ENCODE assay signal across 14 cellular contexts in the genomic region with DNA sequence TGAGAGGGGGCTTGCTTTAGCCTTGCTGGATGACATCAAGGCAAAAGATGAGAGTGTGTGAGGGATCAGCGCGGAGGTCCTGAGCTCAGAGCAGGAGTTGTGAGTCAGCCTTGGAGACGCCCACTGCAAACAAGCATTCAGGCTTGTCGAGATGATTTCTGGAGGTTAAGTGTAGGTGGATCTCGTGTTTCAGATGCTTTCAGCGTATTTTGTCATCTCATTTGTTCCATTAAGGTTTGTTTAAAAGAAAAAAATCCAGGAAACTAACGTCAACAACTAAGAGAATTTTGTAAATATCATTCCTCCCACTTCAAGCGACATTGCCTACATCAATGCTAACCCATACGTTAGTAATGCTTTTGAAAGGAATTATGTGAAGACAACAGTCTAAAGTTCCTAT.
DNase-seq lines count a peak whose midpoint lies in the region; ATAC-seq and TF ChIP-seq lines count a peak whose summit lies in the region.
"Had no signal": no experiment of that assay in that cellular context is flagged by ENCODE, and none has a peak within 500 bp of the region (broad histone marks: within the 10 kb centered on the region; RNA-seq: fewer than 3 reads in every experiment).

No MANE protein-coding gene starts in this region.

- intact Hi-C loops in head of caudate nucleus (cut with DNase I) (no loop called here), mucosa of descending colon (cut with DNase I, micrococcal nuclease) (no loop called here)

- TF ChIP-seq CTCF in SK-N-SH (IDR thresholded peaks at IDR 0.05), result no peak
- no peak for TF ChIP-seq CTCF in mucosa of descending colon (IDR thresholded peaks at IDR 0.05)

- no peak overlapping the region for H2AFZ ChIP-seq in SK-N-SH (ENCODE audit: low read depth)

- ATAC-seq in SK-N-SH treated with all-trans-retinoic acid at 6 μM for 48 hours (peak; percentile 77), mucosa of descending colon (no peak)
- ATAC-seq in activated T-cell treated with anti-CD3 and anti-CD28 coated beads, Interleukin-2, amount 50 U/mL, for 72 hours (replicated peaks in 1 of 2), result peak; percentile 79 to 86

- H3K4me2 ChIP-seq in SK-N-SH, result no peak overlapping the region

- H4K20me1 ChIP-seq in SK-N-SH (ENCODE audit: insufficient read depth), result no peaks in the 10 kb centered on the region

- H3F3A ChIP-seq in SK-N-SH (replicated peaks; ENCODE audit: insufficient read depth), result no peaks in the 10 kb centered on the region

- H3K4me3 ChIP-seq in SK-N-SH (ENCODE audit: low read depth in 2 of 2, low read length in 1 of 2) (no peak overlapping the region), mucosa of descending colon (no peak overlapping the region)

- no peaks in the 10 kb centered on the region for H3K36me3 ChIP-seq in SK-N-SH (replicated peaks in 1 of 2; ENCODE audit: control insufficient read depth in 1 of 2, insufficient read depth in 2 of 2, low read length in 1 of 2)
- no peaks in the 10 kb centered on the region for H3K36me3 ChIP-seq in mucosa of descending colon (ENCODE audit: low read depth)

- H3K27ac ChIP-seq in SK-N-SH (ENCODE audit: low read depth in 2 of 2, low read length in 1 of 2), result no peak overlapping the region

- no peak for TF ChIP-seq EP300 in SK-N-SH (IDR thresholded peaks at IDR 0.05; ENCODE audit: borderline replicate concordance in 1 of 2, low read depth in 1 of 2, low read length in 1 of 2)

- POLR2A ChIA-PET in SK-N-SH (lab: Yijun Ruan, JAX), result no interaction called here

- no peaks in the 10 kb centered on the region for H3K9me2 ChIP-seq in SK-N-SH

- H3K27ac Mint-ChIP-seq in activated T-cell treated with anti-CD3 and anti-CD28 coated beads, Interleukin-2, amount 50 U/mL, for 72 hours, result no peak overlapping the region
- H3K27ac Mint-ChIP-seq: memory B cell had no signal

- DNase-seq in SK-N-SH, result no peak
- DNase-seq in activated T-cell treated with anti-CD3 and anti-CD28 coated beads, Interleukin-2, amount 50 U/mL, for 72 hours, result peak; percentile 13 to 38
- peak in 40 of 42 donors; percentile 11 to 86 (median 50) for DNase-seq in head of caudate nucleus
- peak; percentile 24 to 33 for DNase-seq in stimulated activated CD4-positive, alpha-beta T cell treated with anti-CD3 and anti-CD28 coated beads, Interleukin-2, amount 100 ng/mL, for 24 hours
- DNase-seq in activated effector memory CD4-positive, alpha-beta T cell treated with anti-CD3 and anti-CD28 coated beads, Interleukin-2, amount 50 U/mL, for 16 hours, result no peak
- no peak for DNase-seq in mucosa of descending colon
- no peak for DNase-seq in SW480 (ENCODE audit: low spot score)
- DNase-seq: GOT3, KBM-7, NCI-H226, substantia nigra had no signal

- peaks cover 3 to 5% of the 10 kb centered on the region in 2 donors for H3K36me3 Mint-ChIP-seq in activated T-cell treated with anti-CD3 and anti-CD28 coated beads, Interleukin-2, amount 50 U/mL, for 72 hours (ENCODE audit: insufficient read depth in 2 of 2)
- H3K36me3 Mint-ChIP-seq: memory B cell had no signal

- no peaks in the 10 kb centered on the region for H3K79me2 ChIP-seq in SK-N-SH (ENCODE audit: insufficient read depth)

- no peak for TF ChIP-seq RAD21 in SK-N-SH (IDR thresholded peaks at IDR 0.05; ENCODE audit: low read length)

- WGBS in SK-N-SH (ENCODE audit: low lambda C conversion rate), result 43% methylated on average over 9 of the region's 9 CpGs

- no peak overlapping the region for H3K9ac ChIP-seq in SK-N-SH

- no peaks in the 10 kb centered on the region for H3K27me3 ChIP-seq in SK-N-SH (ENCODE audit: insufficient read depth)

- H3K4me1 ChIP-seq in SK-N-SH (ENCODE audit: control insufficient read depth in 1 of 2, insufficient read depth in 2 of 2, low read depth in 1 of 2, low read length in 1 of 2) (no peaks in the 10 kb centered on the region), mucosa of descending colon (ENCODE audit: low read depth) (no peaks in the 10 kb centered on the region)

- peaks cover 11% of the 10 kb centered on the region for H3K4me1 Mint-ChIP-seq in activated T-cell treated with anti-CD3 and anti-CD28 coated beads, Interleukin-2, amount 50 U/mL, for 72 hours (ENCODE audit: low read depth)
- H3K4me1 Mint-ChIP-seq: central memory CD8-positive, alpha-beta T cell; memory B cell had no signal

- peaks cover 31% of the 10 kb centered on the region for H3K27me3 Mint-ChIP-seq in activated T-cell treated with anti-CD3 and anti-CD28 coated beads, Interleukin-2, amount 50 U/mL, for 72 hours (ENCODE audit: low read depth)
- H3K27me3 Mint-ChIP-seq: central memory CD8-positive, alpha-beta T cell; memory B cell had no signal

- H3K4me3 Mint-ChIP-seq in activated T-cell treated with anti-CD3 and anti-CD28 coated beads, Interleukin-2, amount 50 U/mL, for 72 hours, result peak overlapping the region in 1 of 2 donors; percentile 48
- H3K4me3 Mint-ChIP-seq: central memory CD8-positive, alpha-beta T cell; memory B cell had no signal

- H3K9me3 Mint-ChIP-seq in activated T-cell treated with anti-CD3 and anti-CD28 coated beads, Interleukin-2, amount 50 U/mL, for 72 hours, result peaks cover 4% of the 10 kb centered on the region in 2 donors
- H3K9me3 Mint-ChIP-seq: memory B cell had no signal

- CTCF ChIA-PET in SK-N-SH (lab: Yijun Ruan, JAX), result no interaction called here

- no peaks in the 10 kb centered on the region for H3K9me3 ChIP-seq in SK-N-SH
- H3K9me3 ChIP-seq in mucosa of descending colon, result no peaks in the 10 kb centered on the region

TF ChIP-seq in SK-N-SH treated with all-trans-retinoic acid at 6 μM for 48 hours, 23 proteins besides CTCF, POLR2A, EP300 and RAD21 (continues in another document):
- TF ChIP-seq ESRRG (CRISPR knock-in tag; IDR thresholded peaks at IDR 0.05), result no peak
- TF ChIP-seq, protein P1, sequence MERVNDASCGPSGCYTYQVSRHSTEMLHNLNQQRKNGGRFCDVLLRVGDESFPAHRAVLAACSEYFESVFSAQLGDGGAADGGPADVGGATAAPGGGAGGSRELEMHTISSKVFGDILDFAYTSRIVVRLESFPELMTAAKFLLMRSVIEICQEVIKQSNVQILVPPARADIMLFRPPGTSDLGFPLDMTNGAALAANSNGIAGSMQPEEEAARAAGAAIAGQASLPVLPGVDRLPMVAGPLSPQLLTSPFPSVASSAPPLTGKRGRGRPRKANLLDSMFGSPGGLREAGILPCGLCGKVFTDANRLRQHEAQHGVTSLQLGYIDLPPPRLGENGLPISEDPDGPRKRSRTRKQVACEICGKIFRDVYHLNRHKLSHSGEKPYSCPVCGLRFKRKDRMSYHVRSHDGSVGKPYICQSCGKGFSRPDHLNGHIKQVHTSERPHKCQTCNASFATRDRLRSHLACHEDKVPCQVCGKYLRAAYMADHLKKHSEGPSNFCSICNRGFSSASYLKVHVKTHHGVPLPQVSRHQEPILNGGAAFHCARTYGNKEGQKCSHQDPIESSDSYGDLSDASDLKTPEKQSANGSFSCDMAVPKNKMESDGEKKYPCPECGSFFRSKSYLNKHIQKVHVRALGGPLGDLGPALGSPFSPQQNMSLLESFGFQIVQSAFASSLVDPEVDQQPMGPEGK (CRISPR knock-in tag; IDR thresholded peaks at IDR 0.05; ENCODE audit: borderline replicate concordance), result no peak
- TF ChIP-seq BACH2 (CRISPR knock-in tag; IDR thresholded peaks at IDR 0.05; ENCODE audit: borderline replicate concordance), result no peak
- no peak for TF ChIP-seq ZNF565 (CRISPR knock-in tag; conservative IDR thresholded peaks at IDR 0.05; ENCODE audit: low read depth)
- no peak for TF ChIP-seq ZNF8 (CRISPR knock-in tag; IDR thresholded peaks at IDR 0.05)
- no peak for TF ChIP-seq ZFP30 (CRISPR knock-in tag; IDR thresholded peaks at IDR 0.05)
- TF ChIP-seq ZC3H10 (CRISPR knock-in tag; IDR thresholded peaks at IDR 0.05), result no peak
- no peak for TF ChIP-seq RARB (CRISPR knock-in tag; IDR thresholded peaks at IDR 0.05)
- TF ChIP-seq CSDC2 (CRISPR knock-in tag; IDR thresholded peaks at IDR 0.05), result no peak

TF ChIP-seq in SK-N-SH, 30 proteins besides CTCF, POLR2A, EP300 and RAD21 (continues in another document):
- TF ChIP-seq POLR2AphosphoS5 (IDR thresholded peaks at IDR 0.05; ENCODE audit: low read depth, low read length) (no peak), YY1 (IDR thresholded peaks at IDR 0.05; ENCODE audit: low read depth) (no peak), ELF1 (IDR thresholded peaks at IDR 0.05) (no peak), FOXJ3 (CRISPR knock-in tag; IDR thresholded peaks at IDR 0.05) (no peak), MXI1 (IDR thresholded peaks at IDR 0.05; ENCODE audit: low read depth, low read length) (no peak), RXRA (IDR thresholded peaks at IDR 0.05; ENCODE audit: borderline replicate concordance, low read depth) (no peak), GABPA (IDR thresholded peaks at IDR 0.05; ENCODE audit: low read depth) (no peak), EZH2phosphoT487 (IDR thresholded peaks at IDR 0.05; ENCODE audit: borderline replicate concordance, low read depth) (no peak), TEAD4 (IDR thresholded peaks at IDR 0.05; ENCODE audit: borderline replicate concordance, insufficient read depth) (no peak), CHD2 (IDR thresholded peaks at IDR 0.05; ENCODE audit: low read length, partially characterized antibody) (no peak)
- TF ChIP-seq, protein P2, sequence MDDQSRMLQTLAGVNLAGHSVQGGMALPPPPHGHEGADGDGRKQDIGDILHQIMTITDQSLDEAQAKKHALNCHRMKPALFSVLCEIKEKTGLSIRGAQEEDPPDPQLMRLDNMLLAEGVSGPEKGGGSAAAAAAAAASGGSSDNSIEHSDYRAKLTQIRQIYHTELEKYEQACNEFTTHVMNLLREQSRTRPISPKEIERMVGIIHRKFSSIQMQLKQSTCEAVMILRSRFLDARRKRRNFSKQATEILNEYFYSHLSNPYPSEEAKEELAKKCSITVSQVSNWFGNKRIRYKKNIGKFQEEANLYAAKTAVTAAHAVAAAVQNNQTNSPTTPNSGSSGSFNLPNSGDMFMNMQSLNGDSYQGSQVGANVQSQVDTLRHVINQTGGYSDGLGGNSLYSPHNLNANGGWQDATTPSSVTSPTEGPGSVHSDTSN (IDR thresholded peaks at IDR 0.05), result no peak
- TF ChIP-seq, protein P3, sequence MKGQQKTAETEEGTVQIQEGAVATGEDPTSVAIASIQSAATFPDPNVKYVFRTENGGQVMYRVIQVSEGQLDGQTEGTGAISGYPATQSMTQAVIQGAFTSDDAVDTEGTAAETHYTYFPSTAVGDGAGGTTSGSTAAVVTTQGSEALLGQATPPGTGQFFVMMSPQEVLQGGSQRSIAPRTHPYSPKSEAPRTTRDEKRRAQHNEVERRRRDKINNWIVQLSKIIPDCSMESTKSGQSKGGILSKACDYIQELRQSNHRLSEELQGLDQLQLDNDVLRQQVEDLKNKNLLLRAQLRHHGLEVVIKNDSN (IDR thresholded peaks at IDR 0.05; ENCODE audit: borderline replicate concordance, low read depth), result no peak

Comparison
In these comparisons a context has a peak if more than half of its experiments do, and no peak if none do; other contexts are left out.
1. DNase-seq: peak in activated T-cell treated with anti-CD3 and anti-CD28 coated beads, Interleukin-2, amount 50 U/mL, for 72 hours (2 of 2), head of caudate nucleus (40 of 42) and stimulated activated CD4-positive, alpha-beta T cell treated with anti-CD3 and anti-CD28 coated beads, Interleukin-2, amount 100 ng/mL, for 24 hours (2 of 2); none in SK-N-SH (single experiment), activated effector memory CD4-positive, alpha-beta T cell treated with anti-CD3 and anti-CD28 coated beads, Interleukin-2, amount 50 U/mL, for 16 hours (single experiment), mucosa of descending colon (0 of 3) and SW480 (single experiment).